19 cellular contexts compared by ENCODE assay signal in the genomic region with DNA sequence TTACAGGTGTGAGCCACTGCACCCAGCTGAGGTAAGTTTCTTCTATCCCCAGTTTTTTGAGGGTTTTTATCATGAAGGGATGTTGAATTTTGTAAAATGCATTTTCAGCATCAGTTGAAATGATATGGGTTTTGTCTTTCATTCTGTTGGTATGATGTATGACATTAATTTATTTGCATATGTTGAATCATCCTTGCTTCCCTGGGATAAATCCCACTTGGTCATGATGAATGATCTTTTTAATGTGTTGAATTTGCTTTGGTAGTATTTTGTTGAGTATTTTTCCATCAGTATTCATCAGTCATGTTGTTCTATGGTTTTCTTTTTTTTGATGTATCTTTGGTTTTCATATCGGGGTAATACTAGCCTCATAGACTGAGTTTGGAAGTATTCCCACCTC.
"Had no signal": no experiment of that assay in that cellular context is flagged by ENCODE, and none has a peak within 500 bp of the region (broad histone marks: within the 10 kb centered on the region; RNA-seq: fewer than 3 reads in every experiment).

No MANE protein-coding gene starts in this region.

- ATAC-seq: Panc1 had no signal

- DNase-seq: IMR-90, Karpas-422, KG1, MM.1S, NCI-H1092 treated with DMSO at 0.1 percent for 48 hours, NCI-H1436, NCI-H187, NCI-H2029, NCI-H2081 treated with DMSO at 0.1 percent for 48 hours, NCI-H2171, NCI-H226, NCI-H446, NCI-H510A, NCI-H524 treated with DMSO at 0.1 percent for 48 hours, NCI-H69, NCI-H774, SHP77 had no signal

- H3K27ac ChIP-seq: RWPE1 had no signal
